In the genomic region with DNA sequence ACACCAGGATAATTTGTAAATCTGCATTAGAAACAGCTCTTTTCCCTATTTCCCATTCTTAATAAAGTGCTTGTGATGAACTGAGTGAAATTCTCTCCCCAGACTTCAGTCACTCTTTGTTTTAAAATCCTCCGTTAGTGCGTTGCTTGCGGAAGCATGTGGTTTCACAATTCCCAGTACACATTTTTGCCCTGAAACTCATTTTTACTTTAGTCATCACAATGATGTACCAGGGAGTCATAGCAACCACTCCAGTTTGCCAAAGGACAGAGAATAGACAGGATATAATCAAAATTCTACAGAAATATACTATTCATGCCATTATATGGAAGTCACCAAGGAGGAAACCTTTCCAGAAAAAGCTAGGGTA, we compare ENCODE assay signal across 13 cellular contexts. TPM values are rescaled to one million over a fixed set of nuclear protein-coding genes. Genes with fewer than 3 reads are reported as not detected.
DNase-seq lines count a peak whose midpoint lies in the region; ATAC-seq, FAIRE-seq and TF ChIP-seq lines count a peak whose summit lies in the region.
"Had no signal": no experiment of that assay in that cellular context is flagged by ENCODE, and none has a peak within 500 bp of the region (broad histone marks: within the 10 kb centered on the region; RNA-seq: fewer than 3 reads in every experiment).

No MANE protein-coding gene starts in this region.

- H3K27me3 Mint-ChIP-seq in activated T-helper 17 cell treated with anti-CD3 and anti-CD28 coated beads, Interleukin-2, amount 50 U/mL, for 72 hours, result peaks cover 13% of the 10 kb centered on the region

- no peak for TF ChIP-seq POLR2A in breast epithelium (IDR thresholded peaks at IDR 0.05)

- H3K27me3 ChIP-seq in breast epithelium (no peaks in the 10 kb centered on the region), right atrium auricular region (no peaks in the 10 kb centered on the region), skeletal muscle satellite cell (ENCODE audit: control insufficient read depth, insufficient read depth, low read length) (no peaks in the 10 kb centered on the region)

- no peaks in the 10 kb centered on the region for H3K4me1 Mint-ChIP-seq in activated T-helper 17 cell treated with anti-CD3 and anti-CD28 coated beads, Interleukin-2, amount 50 U/mL, for 72 hours

- H3K27ac Mint-ChIP-seq in activated T-helper 17 cell treated with anti-CD3 and anti-CD28 coated beads, Interleukin-2, amount 50 U/mL, for 72 hours, result no peak overlapping the region
- H3K27ac Mint-ChIP-seq: natural killer cell treated with Interleukin-12 subunit alpha and Interleukin-12 subunit beta and Interleukin-15 and Interleukin-18, amount 100 ng/mL, for 72 hours had no signal

- H3K9ac ChIP-seq in skeletal muscle satellite cell (ENCODE audit: low read depth, low read length), result peak overlapping the region; percentile 68

- intact Hi-C loops in breast epithelium (cut with DNase I; ENCODE audit: low total_unique reads), result no loop called here

- peaks cover 17% of the 10 kb centered on the region for H3K9me3 Mint-ChIP-seq in activated T-helper 17 cell treated with anti-CD3 and anti-CD28 coated beads, Interleukin-2, amount 50 U/mL, for 72 hours

- H3K27ac ChIP-seq in breast epithelium, result peak overlapping the region; percentile 64 to 73
- peak overlapping the region; percentile 73 to 75 for H3K27ac ChIP-seq in right atrium auricular region

- no peak overlapping the region for H3K4me3 ChIP-seq in breast epithelium
- no peak overlapping the region for H3K4me3 ChIP-seq in right atrium auricular region
- no peak overlapping the region for H3K4me3 ChIP-seq in skeletal muscle satellite cell (ENCODE audit: low read length)

- H3K36me3 ChIP-seq in breast epithelium, result no peaks in the 10 kb centered on the region
- no peaks in the 10 kb centered on the region for H3K36me3 ChIP-seq in right atrium auricular region
- H3K36me3 ChIP-seq in skeletal muscle satellite cell (ENCODE audit: insufficient read depth, low read length), result no peaks in the 10 kb centered on the region

- H3K4me1 ChIP-seq in breast epithelium (no peaks in the 10 kb centered on the region), right atrium auricular region (peaks cover 0 to 19% of the 10 kb centered on the region in 2 donors), skeletal muscle satellite cell (ENCODE audit: control insufficient read depth, insufficient read depth, low read length) (peaks cover 17% of the 10 kb centered on the region)

- ATAC-seq in activated T-helper 17 cell treated with anti-CD3 and anti-CD28 coated beads, Interleukin-2, amount 50 U/mL, for 72 hours (replicated peaks), result no peak
- ATAC-seq: natural killer cell treated with Interleukin-12 subunit alpha and Interleukin-12 subunit beta and Interleukin-15 and Interleukin-18, amount 100 ng/mL, for 72 hours had no signal

- peaks cover 0 to 8% of the 10 kb centered on the region in 2 donors for H3K9me3 ChIP-seq in breast epithelium
- H3K9me3 ChIP-seq in right atrium auricular region, result no peaks in the 10 kb centered on the region
- H3K9me3 ChIP-seq in skeletal muscle satellite cell (replicated peaks; ENCODE audit: low read length), result no peaks in the 10 kb centered on the region

- DNase-seq in HPDE6-E6E7 (ENCODE audit: extremely low spot score), result peak; percentile 57
- no peak for DNase-seq in breast epithelium (ENCODE audit: low spot score in 2 of 2)
- DNase-seq in right atrium auricular region (ENCODE audit: low spot score), result no peak
- DNase-seq in NCI-H446 treated with DMSO at 0.1 percent for 48 hours (lab: John Stamatoyannopoulos, UW), result no peak
- no peak for DNase-seq in islet precursor cell
- no peak for DNase-seq in urothelium cell line (ENCODE audit: low spot score)
- DNase-seq: activated CD8-positive, alpha-beta memory T cell treated with anti-CD3 and anti-CD28 coated beads, Interleukin-2, amount 50 U/mL, for 4 hours; DMS 273 treated with DMSO at 0.1 percent for 48 hours; NCI-H2107 had no signal

- H3K36me3 Mint-ChIP-seq in activated T-helper 17 cell treated with anti-CD3 and anti-CD28 coated beads, Interleukin-2, amount 50 U/mL, for 72 hours (ENCODE audit: low read depth), result no peaks in the 10 kb centered on the region

- peak overlapping the region; percentile 64 for H3K4me2 ChIP-seq in skeletal muscle satellite cell (ENCODE audit: low read length)

- H3K4me3 Mint-ChIP-seq in activated T-helper 17 cell treated with anti-CD3 and anti-CD28 coated beads, Interleukin-2, amount 50 U/mL, for 72 hours, result no peak overlapping the region
- H3K4me3 Mint-ChIP-seq: natural killer cell treated with Interleukin-12 subunit alpha and Interleukin-12 subunit beta and Interleukin-15 and Interleukin-18, amount 100 ng/mL, for 72 hours had no signal

- no peak for FAIRE-seq in urothelium cell line (lab: Jason Lieb, UNC)
- FAIRE-seq: endometrium had no signal

- TF ChIP-seq CTCF in breast epithelium (IDR thresholded peaks at IDR 0.05), result no peak
- TF ChIP-seq CTCF in right atrium auricular region (IDR thresholded peaks at IDR 0.05), result no peak

RNA-seq across cellular contexts. Expression of gene GPR135, which starts 57.9 kb away (rescaled TPM):
- total RNA-seq in breast epithelium, result 1 to 10 TPM; 4.4 to 5.9 (median 5.1) TPM
- total RNA-seq in right atrium auricular region, result 1 to 10 TPM; 4.1 to 5.0 TPM
- total RNA-seq in skeletal muscle satellite cell (2012; rRNA removed), result 3.9 and 7.6 TPM in 2 replicates
- total RNA-seq in activated T-helper 17 cell treated with anti-CD3 and anti-CD28 coated beads, Interleukin-2, amount 50 U/mL, for 72 hours, result 1 to 10 TPM; 2.1 to 2.9 TPM
